Comparison of ENCODE assay signal across 8 cellular contexts in the genomic region with DNA sequence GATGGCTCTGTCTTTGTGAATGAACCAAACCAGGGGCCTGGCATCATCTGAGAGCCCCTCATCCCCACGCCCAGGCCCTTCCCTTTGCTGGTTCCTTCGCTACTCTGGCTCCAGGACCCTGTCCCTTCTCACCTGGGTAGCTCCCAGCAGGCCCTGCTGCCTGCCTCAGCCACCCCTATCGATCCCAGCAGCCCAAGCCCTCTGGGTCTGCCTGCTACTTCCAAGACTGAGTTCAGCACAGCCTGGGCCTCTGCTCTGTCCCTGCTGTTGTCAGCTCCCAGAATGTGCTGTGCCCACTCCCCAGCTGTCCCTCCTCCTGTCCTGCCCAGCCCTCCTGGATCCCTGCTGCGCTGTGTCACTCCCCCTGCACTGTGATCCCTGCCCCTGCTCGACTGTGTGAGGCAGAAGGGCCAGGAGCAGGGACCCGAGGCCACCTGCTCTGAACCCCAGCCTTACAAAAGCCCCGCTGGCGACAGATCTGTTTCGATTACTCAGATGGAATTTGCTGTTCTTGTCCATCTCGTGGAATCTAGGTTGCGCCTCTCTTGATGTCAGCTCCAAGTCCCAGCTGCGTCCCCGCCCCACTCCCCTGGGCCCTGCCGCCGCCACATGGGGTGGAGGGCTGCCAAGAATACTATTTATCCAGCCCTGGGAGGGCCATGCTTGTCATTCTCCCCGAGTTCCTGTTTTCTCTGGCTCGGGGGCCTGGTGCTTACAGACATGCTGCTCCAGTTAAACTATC. TPM values are rescaled to one million over a fixed set of nuclear protein-coding genes. Genes with fewer than 3 reads are reported as not detected.
DNase-seq lines count a peak whose midpoint lies in the region; ATAC-seq and TF ChIP-seq lines count a peak whose summit lies in the region.

No MANE protein-coding gene starts in this region.

- H3K79me2 ChIP-seq in ACC112 (ENCODE audit: control insufficient read depth, insufficient read depth, low read length, unreplicated experiment) (no peaks in the 10 kb centered on the region), fibroblast of lung (ENCODE audit: control insufficient read depth, insufficient read depth, low read length) (no peaks in the 10 kb centered on the region)

- H3K9ac ChIP-seq in NT2/D1 (ENCODE audit: insufficient read length, low read depth) = peak overlapping the region; percentile 17
- H3K9ac ChIP-seq in fibroblast of lung (ENCODE audit: insufficient read depth, low read length) = peak overlapping the region; percentile 37

- H3K4me1 ChIP-seq in ACC112 (ENCODE audit: control insufficient read depth, insufficient read depth, low read length, unreplicated experiment) (peaks cover 20% of the 10 kb centered on the region), NT2/D1 (ENCODE audit: insufficient read depth, insufficient read length) (peaks cover 4% of the 10 kb centered on the region), fibroblast of lung (ENCODE audit: control insufficient read depth, extremely low read depth, insufficient read depth, low read length) (peaks cover 18% of the 10 kb centered on the region)

- H3K27ac ChIP-seq in ACC112 (ENCODE audit: low read depth, low read length) (peak overlapping the region; percentile 81), fibroblast of lung (ENCODE audit: insufficient read depth, low read length) (peak overlapping the region; percentile 78)

- H3K27me3 ChIP-seq in ACC112 (ENCODE audit: insufficient read depth, low read length) (no peaks in the 10 kb centered on the region), NT2/D1 (ENCODE audit: insufficient read depth, insufficient read length) (no peaks in the 10 kb centered on the region), fibroblast of lung (ENCODE audit: control insufficient read depth, insufficient read depth, low read length) (no peaks in the 10 kb centered on the region)

- no peaks in the 10 kb centered on the region for H3K9me3 Mint-ChIP-seq in nephron
- H3K9me3 Mint-ChIP-seq in activated T-cell treated with anti-CD3 and anti-CD28 coated beads, Interleukin-2, amount 50 U/mL, for 72 hours = no peaks in the 10 kb centered on the region

- H3K4me2 ChIP-seq in fibroblast of lung (ENCODE audit: extremely low read depth, insufficient read depth, low read length) = peak overlapping the region; percentile 13

- peak overlapping the region; percentile 24; the same call in 1 of the 2 replicates for H3K4me3 ChIP-seq in ACC112 (ENCODE audit: low read depth, low read length)
- no peak overlapping the region for H3K4me3 ChIP-seq in NT2/D1 (ENCODE audit: insufficient read length, low read depth)
- no peak overlapping the region for H3K4me3 ChIP-seq in fibroblast of lung (replicated peaks in 1 of 4; ENCODE audit: control extremely low read depth in 1 of 4, insufficient read depth in 1 of 4, low read depth in 3 of 4, low read length in 4 of 4)

- H3K27ac Mint-ChIP-seq in nephron = peak overlapping the region; percentile 71 to 96 (median 93)
- H3K27ac Mint-ChIP-seq in activated T-cell treated with anti-CD3 and anti-CD28 coated beads, Interleukin-2, amount 50 U/mL, for 72 hours = no peak overlapping the region

- no peaks in the 10 kb centered on the region for H3K27me3 Mint-ChIP-seq in nephron (ENCODE audit: low read depth)
- H3K27me3 Mint-ChIP-seq in activated T-cell treated with anti-CD3 and anti-CD28 coated beads, Interleukin-2, amount 50 U/mL, for 72 hours (ENCODE audit: low read depth) = no peaks in the 10 kb centered on the region

- H2AFZ ChIP-seq in ACC112 (ENCODE audit: low read length, unreplicated experiment) = no peak overlapping the region
- H2AFZ ChIP-seq in fibroblast of lung (ENCODE audit: low read length) = no peak overlapping the region

- no peaks in the 10 kb centered on the region for H3K9me3 ChIP-seq in NT2/D1 (ENCODE audit: insufficient read depth, low read length)
- no peaks in the 10 kb centered on the region for H3K9me3 ChIP-seq in fibroblast of lung (ENCODE audit: control insufficient read depth, insufficient read depth, low read depth, low read length)

- H4K20me1 ChIP-seq in fibroblast of lung (ENCODE audit: control insufficient read depth, extremely low read depth, insufficient read depth, low read length) = no peaks in the 10 kb centered on the region

- no peak for TF ChIP-seq CTCF in fibroblast of lung (conservative IDR thresholded peaks at IDR 0.05 in 1 of 2, IDR thresholded peaks at IDR 0.05 in 1 of 2; ENCODE audit: low read depth in 1 of 2, low read length in 2 of 2)
- TF ChIP-seq CTCF in nephron (IDR thresholded peaks at IDR 0.05; ENCODE audit: unreplicated experiment in 3 of 3) = no peak

- H3K4me1 Mint-ChIP-seq in nephron = peaks cover 25% of the 10 kb centered on the region
- H3K4me1 Mint-ChIP-seq in activated T-cell treated with anti-CD3 and anti-CD28 coated beads, Interleukin-2, amount 50 U/mL, for 72 hours (ENCODE audit: low read depth) = no peaks in the 10 kb centered on the region

- peak overlapping the region; percentile 38 to 69 (median 56) for H3K4me3 Mint-ChIP-seq in nephron
- no peak overlapping the region for H3K4me3 Mint-ChIP-seq in activated T-cell treated with anti-CD3 and anti-CD28 coated beads, Interleukin-2, amount 50 U/mL, for 72 hours

- peaks cover 13% of the 10 kb centered on the region; the same call in 1 of the 2 replicates for H3K36me3 ChIP-seq in ACC112 (ENCODE audit: insufficient read depth, low read length)
- peaks cover 42% of the 10 kb centered on the region for H3K36me3 ChIP-seq in NT2/D1 (ENCODE audit: insufficient read depth, insufficient read length, low read length)
- H3K36me3 ChIP-seq in fibroblast of lung (ENCODE audit: control insufficient read depth, insufficient read depth, low read length) = peaks cover 13% of the 10 kb centered on the region

- DNase-seq in NT2/D1 (ENCODE audit: low read depth, low spot score) (no peak), fibroblast of lung (ENCODE audit: low read depth in 2 of 2) (peak; percentile 73 to 87), SKM-1 treated with dmso at 0.1 percent for 144 hours (lab: John Stamatoyannopoulos, UW; ENCODE audit: unreplicated experiment) (no peak), RKO (ENCODE audit: low spot score) (no peak)
- DNase-seq in effector CD8-positive, alpha-beta T cell (lab: John Stamatoyannopoulos, UW) = no peak
- DNase-seq in activated T-cell treated with anti-CD3 and anti-CD28 coated beads, Interleukin-2, amount 50 U/mL, for 72 hours = no peak

- H3K36me3 Mint-ChIP-seq in nephron (ENCODE audit: low read depth) = peaks cover 32% of the 10 kb centered on the region
- peaks cover 6% of the 10 kb centered on the region in 2 donors for H3K36me3 Mint-ChIP-seq in activated T-cell treated with anti-CD3 and anti-CD28 coated beads, Interleukin-2, amount 50 U/mL, for 72 hours (ENCODE audit: insufficient read depth in 2 of 2)

- ATAC-seq in activated T-cell treated with anti-CD3 and anti-CD28 coated beads, Interleukin-2, amount 50 U/mL, for 72 hours (replicated peaks in 1 of 2) = no peak

RNA-seq across cellular contexts. Expression of a gene that starts 13.0 kb away (rescaled TPM):
- 40.1 and 59.9 TPM in 2 replicates for total RNA-seq in fibroblast of lung
- polyA plus RNA-seq in fibroblast of lung = 31.6 and 72.4 TPM in 2 replicates
- 58.3 and 95.5 TPM in 2 replicates for polyA plus RNA-seq in fibroblast of lung (2012)
- polyA minus RNA-seq in fibroblast of lung (ENCODE audit: low replicate concordance) = 15.2 and 19.5 TPM in 2 replicates
- 10 to 100 TPM; 56.4 to 74.0 TPM for total RNA-seq in activated T-cell treated with anti-CD3 and anti-CD28 coated beads, Interleukin-2, amount 50 U/mL, for 72 hours

RNA-seq across cellular contexts. Expression of a gene that starts 13.0 kb away (rescaled TPM):
- 7.7 and 8.6 TPM in 2 replicates for total RNA-seq in fibroblast of lung
- polyA plus RNA-seq in fibroblast of lung = 5.2 and 6.9 TPM in 2 replicates
- polyA plus RNA-seq in fibroblast of lung (2012) = 6.5 and 7.6 TPM in 2 replicates
- 24.7 and 35.5 TPM in 2 replicates for polyA minus RNA-seq in fibroblast of lung (ENCODE audit: low replicate concordance)
- 10 to 100 TPM; 29.2 to 40.6 TPM for total RNA-seq in activated T-cell treated with anti-CD3 and anti-CD28 coated beads, Interleukin-2, amount 50 U/mL, for 72 hours

RNA-seq across cellular contexts. Expression of a gene that starts 48.9 kb away (rescaled TPM):
- 33.6 and 45.2 TPM in 2 replicates for total RNA-seq in fibroblast of lung
- polyA plus RNA-seq in fibroblast of lung = 29.5 and 37.2 TPM in 2 replicates
- polyA plus RNA-seq in fibroblast of lung (2012) = 32.7 and 40.7 TPM in 2 replicates
- polyA minus RNA-seq in fibroblast of lung (ENCODE audit: low replicate concordance) = 103 and 170 TPM in 2 replicates
- 10 to 100 TPM; 26.2 to 35.8 TPM for total RNA-seq in activated T-cell treated with anti-CD3 and anti-CD28 coated beads, Interleukin-2, amount 50 U/mL, for 72 hours

Comparison
In these comparisons a context has a peak if more than half of its experiments do, and no peak if none do; other contexts are left out.
1. DNase-seq: peak in fibroblast of lung (2 of 2); none in NT2/D1 (single experiment), effector CD8-positive, alpha-beta T cell (single experiment), SKM-1 treated with dmso at 0.1 percent for 144 hours (single experiment), RKO (single experiment) and activated T-cell treated with anti-CD3 and anti-CD28 coated beads, Interleukin-2, amount 50 U/mL, for 72 hours (0 of 2).
2. H3K4me3 Mint-ChIP-seq: peak in nephron (3 of 3); none in activated T-cell treated with anti-CD3 and anti-CD28 coated beads, Interleukin-2, amount 50 U/mL, for 72 hours (0 of 2).